ENCODE assay signal across 8 cellular contexts in genomic region chr14:88323520-88324199, GRCh38. TPM values are rescaled to one million over a fixed set of nuclear protein-coding genes. Genes with fewer than 3 reads are reported as not detected.
DNase-seq lines count a peak whose midpoint lies in the region; ATAC-seq and TF ChIP-seq lines count a peak whose summit lies in the region.

No MANE protein-coding gene starts in this region.

- CTCF ChIA-PET in activated CD4-positive, alpha-beta memory T cell treated with anti-CD3 and anti-CD28 coated beads for 36 hours (lab: Charles Lee) = no interaction called here

- H3K27me3 ChIP-seq in heart left ventricle = peaks cover 22 to 93% (median 66%) of the 10 kb centered on the region in 9 donors
- peaks cover 99% of the 10 kb centered on the region for H3K27me3 ChIP-seq in iPS-20b (ENCODE audit: insufficient read depth, low read length)
- peaks cover 53% of the 10 kb centered on the region for H3K27me3 ChIP-seq in thymus (ENCODE audit: control insufficient read depth, insufficient read depth)

- ATAC-seq in heart left ventricle = no peak
- ATAC-seq in left cardiac atrium = no peak
- peak; percentile 89 for ATAC-seq in GM21786 (IDR thresholded peaks at IDR 0.05; ENCODE audit: unreplicated experiment)

- no peak for TF ChIP-seq RAD21 in Ishikawa (IDR thresholded peaks at IDR 0.05; ENCODE audit: low read depth)

- H3K27ac ChIP-seq in heart left ventricle (no peak overlapping the region), iPS-20b (ENCODE audit: low read length) (no peak overlapping the region), thymus (ENCODE audit: low read depth) (no peak overlapping the region)

- no peak for TF ChIP-seq EP300 in Ishikawa (IDR thresholded peaks at IDR 0.05; ENCODE audit: borderline replicate concordance)

- no peaks in the 10 kb centered on the region for H3K36me3 Mint-ChIP-seq in activated CD4-positive, alpha-beta memory T cell treated with anti-CD3 and anti-CD28 coated beads for 36 hours

- no peak overlapping the region for H3K27ac Mint-ChIP-seq in activated CD4-positive, alpha-beta memory T cell treated with anti-CD3 and anti-CD28 coated beads for 36 hours

- peaks cover 0 to 8% (median 0%) of the 10 kb centered on the region in 12 donors for H3K9me3 ChIP-seq in heart left ventricle
- 0 out of 2 replicates have a peak, but pooled peaks cover 4% of the 10 kb centered on the region for H3K9me3 ChIP-seq in iPS-20b (ENCODE audit: insufficient read depth, low read depth, low read length)
- no peaks in the 10 kb centered on the region for H3K9me3 ChIP-seq in thymus (ENCODE audit: control insufficient read depth)

- DNase-seq in heart left ventricle (no peak), left cardiac atrium (no peak), hepatic stellate cell (ENCODE audit: low spot score) (no peak)
- peak; percentile 17 for DNase-seq in activated CD4-positive, alpha-beta memory T cell treated with anti-CD3 and anti-CD28 coated beads for 36 hours

- peaks cover 8% of the 10 kb centered on the region for H3K4me1 Mint-ChIP-seq in activated CD4-positive, alpha-beta memory T cell treated with anti-CD3 and anti-CD28 coated beads for 36 hours (ENCODE audit: low read depth)

- H3K9ac ChIP-seq in iPS-20b (ENCODE audit: low read depth, low read length) = peak overlapping the region; percentile 55; the same call in 1 of the 2 replicates

- H3K4me3 ChIP-seq in heart left ventricle (peak overlapping the region in 10 of 12 donors; percentile 24 to 56 (median 42)), iPS-20b (ENCODE audit: low read length) (peak overlapping the region; percentile 75), thymus (ENCODE audit: low read length) (peak overlapping the region; percentile 36)

- POLR2A ChIA-PET in activated CD4-positive, alpha-beta memory T cell treated with anti-CD3 and anti-CD28 coated beads for 36 hours (lab: Charles Lee) = no interaction called here

- H3K4me1 ChIP-seq in heart left ventricle (peaks cover 0 to 25% (median 4%) of the 10 kb centered on the region in 12 donors), iPS-20b (ENCODE audit: insufficient read depth, low read length) (0 out of 2 replicates have a peak, but pooled peaks cover 5% of the 10 kb centered on the region), thymus (ENCODE audit: control insufficient read depth, insufficient read depth, low read length) (peaks cover 6% of the 10 kb centered on the region)

- 0 to 1% (median 1%) methylated on average over 39 to 70 of the region's 70 CpGs for WGBS in heart left ventricle, 4 donors
- WGBS in thymus = 2% methylated on average over 70 of the region's 70 CpGs

- H3K36me3 ChIP-seq in heart left ventricle = no peaks in the 10 kb centered on the region
- no peaks in the 10 kb centered on the region for H3K36me3 ChIP-seq in iPS-20b (ENCODE audit: insufficient read depth, low read depth, low read length)
- no peaks in the 10 kb centered on the region for H3K36me3 ChIP-seq in thymus (ENCODE audit: control insufficient read depth, insufficient read depth)

- TF ChIP-seq CTCF in heart left ventricle (IDR thresholded peaks at IDR 0.05) = no peak

- intact Hi-C loops in heart left ventricle (cut with DNase I) = no loop called here
- intact Hi-C loops in left cardiac atrium (cut with DNase I) = no loop called here
- intact Hi-C loops in activated CD4-positive, alpha-beta memory T cell treated with anti-CD3 and anti-CD28 coated beads for 36 hours (cut with micrococcal nuclease) = loop anchor here (10.0 kb wide), 1 partner anchor 679 kb away; no protein-coding TSS in a partner anchor

- no peak for TF ChIP-seq POLR2A in heart left ventricle (IDR thresholded peaks at IDR 0.05)

- peaks cover 39% of the 10 kb centered on the region for H3K27me3 Mint-ChIP-seq in activated CD4-positive, alpha-beta memory T cell treated with anti-CD3 and anti-CD28 coated beads for 36 hours

- peak overlapping the region; percentile 21 for H3K4me3 Mint-ChIP-seq in activated CD4-positive, alpha-beta memory T cell treated with anti-CD3 and anti-CD28 coated beads for 36 hours

- H3K9me3 Mint-ChIP-seq in activated CD4-positive, alpha-beta memory T cell treated with anti-CD3 and anti-CD28 coated beads for 36 hours = no peaks in the 10 kb centered on the region

TF ChIP-seq in Ishikawa, 13 proteins besides CTCF, POLR2A, EP300 and RAD21:
- TF ChIP-seq FOXM1 (IDR thresholded peaks at IDR 0.05; ENCODE audit: borderline replicate concordance, low read depth) (no peak), MAX (IDR thresholded peaks at IDR 0.05) (0 out of 2 replicates have a peak, but pooled peaks have one; percentile 30)

RNA-seq across cellular contexts. Expression of gene KCNK10, which starts 0.6 kb away (rescaled TPM):
- total RNA-seq in heart left ventricle (under 1 TPM in 3 of 9 donors, not detected in 6; 0.13 to 0.31 (median 0.27) TPM), left cardiac atrium (not detected)
- polyA plus RNA-seq in heart left ventricle (under 1 TPM in 1 of 2 donors, not detected in 1; 0.07 TPM), thymus (0.02 TPM)
- not detected for total RNA-seq in activated CD4-positive, alpha-beta memory T cell treated with anti-CD3 and anti-CD28 coated beads for 36 hours
